8 cellular contexts compared by ENCODE assay signal in genomic region chr9:111630182-111631070, GRCh38. TPM values are rescaled to one million over a fixed set of nuclear protein-coding genes. Genes with fewer than 3 reads are reported as not detected.
DNase-seq lines count a peak whose midpoint lies in the region; ATAC-seq and TF ChIP-seq lines count a peak whose summit lies in the region.

No MANE protein-coding gene starts in this region.

- POLR2A ChIA-PET in PC-3 (lab: Charles Lee; ENCODE audit: unreplicated experiment) = no interaction called here

- H3K4me1 ChIP-seq in PC-3 (ENCODE audit: insufficient read depth, low read length) = peaks cover 17% of the 10 kb centered on the region; the same call in 1 of the 2 replicates
- H3K4me1 ChIP-seq in esophagus muscularis mucosa = peaks cover 13 to 44% (median 32%) of the 10 kb centered on the region in 4 donors
- peaks cover 3% of the 10 kb centered on the region for H3K4me1 ChIP-seq in ovary (ENCODE audit: insufficient read depth)

- no peaks in the 10 kb centered on the region for H3K9me2 ChIP-seq in PC-3 (replicated peaks; ENCODE audit: low read length)

- peak; percentile 23 for ATAC-seq in HG02610 (IDR thresholded peaks at IDR 0.05; ENCODE audit: unreplicated experiment)
- ATAC-seq in PC-3 = peak; percentile 45

- peak overlapping the region; percentile 93 for H3K4me3 ChIP-seq in PC-3 (ENCODE audit: low read length)
- H3K4me3 ChIP-seq in esophagus muscularis mucosa = peak overlapping the region; percentile 84 to 98 (median 90)
- H3K4me3 ChIP-seq in ovary = peak overlapping the region; percentile 77

- H3K9me3 ChIP-seq in PC-3 (ENCODE audit: low read length) (no peaks in the 10 kb centered on the region), esophagus muscularis mucosa (no peaks in the 10 kb centered on the region), ovary (no peaks in the 10 kb centered on the region)

- TF ChIP-seq EP300 in esophagus muscularis mucosa (IDR thresholded peaks at IDR 0.05) (no peak), ovary (IDR thresholded peaks at IDR 0.05) (no peak)

- TF ChIP-seq POLR2A in esophagus muscularis mucosa (IDR thresholded peaks at IDR 0.05; ENCODE audit: low read depth) (no peak), ovary (IDR thresholded peaks at IDR 0.05) (no peak)

- CTCF ChIA-PET in PC-3 (lab: Charles Lee) = no interaction called here

- H4K20me1 ChIP-seq in PC-3 (ENCODE audit: low read length) = peaks cover 36% of the 10 kb centered on the region

- no peaks in the 10 kb centered on the region for H3K36me3 ChIP-seq in PC-3 (ENCODE audit: low read depth, low read length)
- H3K36me3 ChIP-seq in esophagus muscularis mucosa = no peaks in the 10 kb centered on the region
- no peaks in the 10 kb centered on the region for H3K36me3 ChIP-seq in ovary

- H3K4me2 ChIP-seq in PC-3 (ENCODE audit: low read length) = peak overlapping the region; percentile 94

- TF ChIP-seq CTCF in PC-3 (conservative IDR thresholded peaks at IDR 0.05; ENCODE audit: low read depth, low read length) (no peak), esophagus muscularis mucosa (IDR thresholded peaks at IDR 0.05) (no peak), ovary (IDR thresholded peaks at IDR 0.05) (no peak)

- H3K9ac ChIP-seq in PC-3 (ENCODE audit: low read length) = peak overlapping the region; percentile 91

- peak overlapping the region; percentile 93 for H2AFZ ChIP-seq in PC-3 (ENCODE audit: low read length)

- intact Hi-C loops in PC-3 (cut with micrococcal nuclease) = no loop called here
- intact Hi-C loops in esophagus muscularis mucosa (cut with DNase I) = loop anchor here (2.0 kb wide), 1 partner anchor 32 kb away; the partner anchor contains the start of gene PTGR1
- intact Hi-C loops in ovary (cut with DNase I) = no loop called here

- BruUV-seq in PC-3 (replicated peaks; lab: Mats Ljungman, UMichigan) = TSS peak; percentile 80

- 9% methylated on average over 22 of the region's 22 CpGs for WGBS in esophagus muscularis mucosa
- WGBS in ovary, 3 donors = 3 to 8% (median 7%) methylated on average over 22 of the region's 22 CpGs

- peaks cover 43% of the 10 kb centered on the region for H3K79me2 ChIP-seq in PC-3 (ENCODE audit: low read length)

- DNase-seq in NCI-H1694 (lab: John Stamatoyannopoulos, UW) (peak; percentile 46), NCI-H1694 treated with DMSO at 0.1 percent for 48 hours (lab: John Stamatoyannopoulos, UW) (no peak), PC-3 (no peak), esophagus muscularis mucosa (ENCODE audit: extremely low spot score) (no peak), ovary (peak in 1 of 5 donors; percentile 18), NCI-H1105 treated with DMSO at 0.1 percent for 48 hours (lab: John Stamatoyannopoulos, UW) (no peak), germinal center (ENCODE audit: low spot score) (no peak)

- H3F3A ChIP-seq in PC-3 (ENCODE audit: low read length, unreplicated experiment) = no peaks in the 10 kb centered on the region

- H3K27me3 ChIP-seq in PC-3 (ENCODE audit: low read length) = no peaks in the 10 kb centered on the region
- no peaks in the 10 kb centered on the region for H3K27me3 ChIP-seq in esophagus muscularis mucosa
- no peaks in the 10 kb centered on the region for H3K27me3 ChIP-seq in ovary

- H3K27ac ChIP-seq in PC-3 (ENCODE audit: low read length) (no peak overlapping the region), esophagus muscularis mucosa (replicated peaks in 1 of 4) (peak overlapping the region; percentile 89 to 97 (median 92)), ovary (peak overlapping the region in 1 of 2 donors; percentile 63)

RNA-seq across cellular contexts. Expression of gene DNAJC25, which starts 0.7 kb away (rescaled TPM):
- total RNA-seq in PC-3 (2014; rRNA removed) = 5.1 and 5.9 TPM in 2 replicates
- 10 to 100 TPM in 1 of 4 donors, 1 to 10 TPM in 3; 8.8 to 12.0 (median 9.5) TPM for total RNA-seq in esophagus muscularis mucosa
- 10 to 100 TPM in 1 of 7 donors, 1 to 10 TPM in 6; 5.3 to 12.3 (median 7.9) TPM for total RNA-seq in ovary
- 1 to 10 TPM; 5.5 to 8.9 TPM for polyA plus RNA-seq in ovary

RNA-seq across cellular contexts. Expression of gene GNG10, which starts 31.0 kb away (rescaled TPM):
- total RNA-seq in PC-3 (2014; rRNA removed) (27.1 and 50.7 TPM in 2 replicates), esophagus muscularis mucosa (10 to 100 TPM; 28.4 to 94.3 (median 66.1) TPM), ovary (10 to 100 TPM; 19.8 to 45.8 (median 31.0) TPM)
- 10 to 100 TPM; 23.5 to 29.3 TPM for polyA plus RNA-seq in ovary

RNA-seq across cellular contexts. Expression of gene PTGR1, which starts 31.0 kb away (rescaled TPM):
- total RNA-seq in PC-3 (2014; rRNA removed) (42.5 and 43.1 TPM in 2 replicates), esophagus muscularis mucosa (10 to 100 TPM; 18.5 to 43.5 (median 35.9) TPM), ovary (10 to 100 TPM; 21.5 to 45.3 (median 31.5) TPM)
- 10 to 100 TPM in 1 of 2 donors, 1 to 10 TPM in 1; 7.3 to 16.7 TPM for polyA plus RNA-seq in ovary
